Comparison of ENCODE assay signal across 1 cellular context in the genomic region with DNA sequence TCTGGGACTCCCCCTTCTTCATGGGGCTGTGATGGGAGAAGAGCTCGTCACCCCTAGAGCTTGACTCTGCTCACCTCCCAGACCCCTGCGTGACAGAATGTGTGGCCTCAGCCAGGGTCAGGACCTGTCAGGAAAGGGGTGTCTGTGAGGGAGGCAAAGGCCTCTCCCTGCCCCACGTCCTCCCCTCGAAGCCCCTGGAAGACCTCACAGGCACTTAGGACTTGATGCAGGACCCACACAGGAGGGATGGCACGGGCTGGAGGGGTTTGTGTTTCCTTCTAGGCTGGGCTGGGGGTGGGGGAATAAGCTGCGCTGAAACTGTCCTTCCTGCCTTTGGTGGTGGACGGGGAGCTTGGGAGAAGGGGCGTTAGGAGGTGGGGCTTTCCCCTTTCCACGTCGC.
TF ChIP-seq lines count a peak whose summit lies in the region.

No MANE protein-coding gene starts in this region.

TF ChIP-seq in H1, 55 proteins besides CTCF, POLR2A, EP300 and RAD21:
- TF ChIP-seq SIX5 (IDR thresholded peaks at IDR 0.05; ENCODE audit: low read depth, low read length) (no peak), CEBPB (IDR thresholded peaks at IDR 0.05; ENCODE audit: low read depth, low read length) (no peak), RXRA (IDR thresholded peaks at IDR 0.05; ENCODE audit: insufficient read depth, low read depth, low read length) (no peak), NANOG (IDR thresholded peaks at IDR 0.05; ENCODE audit: insufficient read depth, low read depth, low read length, poor library complexity, severe bottlenecking) (no peak), SRF (IDR thresholded peaks at IDR 0.05; ENCODE audit: low read depth, low read length) (no peak), POLR2AphosphoS5 (IDR thresholded peaks at IDR 0.05; ENCODE audit: low read depth, low read length) (no peak), JUND (IDR thresholded peaks at IDR 0.05; ENCODE audit: low read length) (no peak), USF2 (IDR thresholded peaks at IDR 0.05; ENCODE audit: low read length) (no peak), POU5F1 (IDR thresholded peaks at IDR 0.05; ENCODE audit: low read depth, low read length) (no peak)
